2 cellular contexts compared by ENCODE assay signal in the genomic region with DNA sequence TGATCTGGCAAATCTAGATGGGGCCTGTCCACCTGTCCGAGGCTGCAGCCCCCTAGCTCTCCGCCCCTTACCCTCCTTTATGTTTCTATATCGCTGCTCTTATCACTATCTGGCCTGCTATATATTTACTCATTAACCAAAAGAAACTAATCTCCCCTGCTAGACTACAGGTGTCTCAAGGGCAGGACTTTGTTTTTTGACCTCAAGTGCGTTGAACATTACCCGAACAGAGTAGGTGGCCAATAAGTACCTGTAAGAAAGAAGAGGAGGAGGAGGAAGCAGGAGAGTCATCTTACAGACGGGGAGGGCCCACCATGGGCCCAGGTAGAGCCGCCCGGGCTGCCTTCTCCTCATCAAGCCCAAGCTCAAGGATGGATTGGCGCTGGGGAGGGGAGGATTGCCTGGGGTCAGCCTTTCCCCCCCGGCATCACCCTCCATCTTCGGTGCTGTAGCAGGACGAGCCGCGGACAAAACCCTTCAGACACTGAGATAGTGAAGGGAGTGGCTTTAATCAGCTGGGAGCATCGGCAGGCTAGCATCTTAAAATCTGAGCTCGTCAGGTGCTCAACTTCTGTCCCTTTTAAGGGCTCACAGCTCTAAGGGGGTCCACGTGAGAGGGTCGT.
TF ChIP-seq lines count a peak whose summit lies in the region.

No MANE protein-coding gene starts in this region.

TF ChIP-seq in GM12891, 5 proteins besides CTCF, POLR2A, EP300 and RAD21:
- TF ChIP-seq POLR2AphosphoS5 (IDR thresholded peaks at IDR 0.05; ENCODE audit: low read depth, low read length) = no peak
- TF ChIP-seq TAF1 (IDR thresholded peaks at IDR 0.05; ENCODE audit: low read depth, low read length) = no peak
- no peak for TF ChIP-seq PAX5 (IDR thresholded peaks at IDR 0.05; ENCODE audit: insufficient read depth, low read length, severe bottlenecking)
- TF ChIP-seq POU2F2 (IDR thresholded peaks at IDR 0.05; ENCODE audit: low read depth, low read length) = no peak
- TF ChIP-seq SPI1 (IDR thresholded peaks at IDR 0.05; ENCODE audit: low read depth, low read length) = no peak

TF ChIP-seq in H1, 55 proteins besides CTCF, POLR2A, EP300 and RAD21:
- TF ChIP-seq, protein P1, sequence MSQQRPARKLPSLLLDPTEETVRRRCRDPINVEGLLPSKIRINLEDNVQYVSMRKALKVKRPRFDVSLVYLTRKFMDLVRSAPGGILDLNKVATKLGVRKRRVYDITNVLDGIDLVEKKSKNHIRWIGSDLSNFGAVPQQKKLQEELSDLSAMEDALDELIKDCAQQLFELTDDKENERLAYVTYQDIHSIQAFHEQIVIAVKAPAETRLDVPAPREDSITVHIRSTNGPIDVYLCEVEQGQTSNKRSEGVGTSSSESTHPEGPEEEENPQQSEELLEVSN (IDR thresholded peaks at IDR 0.05) = no peak
- TF ChIP-seq BCL11A (IDR thresholded peaks at IDR 0.05; ENCODE audit: low read depth in 2 of 2, low read length in 2 of 2) (no peak), HDAC2 (IDR thresholded peaks at IDR 0.05; ENCODE audit: borderline replicate concordance in 1 of 2, low read depth in 2 of 2, low read length in 2 of 2) (no peak), SIRT6 (IDR thresholded peaks at IDR 0.05; ENCODE audit: low read length) (no peak), EZH2 (IDR thresholded peaks at IDR 0.05; ENCODE audit: low read depth, low read length, severe bottlenecking) (no peak), RFX5 (IDR thresholded peaks at IDR 0.05; ENCODE audit: borderline replicate concordance, low read depth, low read length) (no peak), KDM1A (IDR thresholded peaks at IDR 0.05; ENCODE audit: borderline replicate concordance, low read length) (no peak), TAF1 (IDR thresholded peaks at IDR 0.05; ENCODE audit: low read depth, low read length) (no peak), GTF2F1 (IDR thresholded peaks at IDR 0.05; ENCODE audit: borderline replicate concordance, low read depth, low read length) (no peak)
TF ChIP-seq in H1: peak in this region for 0.
